25 cellular contexts compared by ENCODE assay signal in the genomic region with DNA sequence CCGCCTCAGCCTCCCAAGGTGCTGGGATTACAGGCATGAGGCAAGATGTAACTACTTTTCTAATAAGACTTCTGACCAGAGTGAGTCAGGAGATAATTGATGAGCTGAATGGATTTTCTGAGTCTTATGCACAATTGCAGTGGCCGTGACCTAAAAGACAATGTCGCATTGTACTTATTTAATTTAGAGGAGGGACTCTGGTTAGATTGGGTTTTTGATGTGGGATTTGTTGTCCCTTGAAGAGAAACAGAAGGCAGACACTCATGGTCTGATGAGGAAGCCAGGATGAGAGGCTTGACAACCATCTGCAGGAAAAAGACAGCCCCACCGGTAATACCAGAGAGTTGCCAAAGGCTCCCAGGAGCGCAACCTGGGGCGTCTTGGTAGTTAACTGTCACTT.
"Had no signal": no experiment of that assay in that cellular context is flagged by ENCODE, and none has a peak within 500 bp of the region (broad histone marks: within the 10 kb centered on the region; RNA-seq: fewer than 3 reads in every experiment).

No MANE protein-coding gene starts in this region.

- H3K9me3 ChIP-seq: esophagus squamous epithelium, mucosa of descending colon, neutrophil, pancreas, suprapubic skin, transverse colon, upper lobe of right lung, uterus had no signal

- H3K4me1 ChIP-seq: pancreas, upper lobe of right lung, uterus had no signal

- H3K4me3 ChIP-seq: esophagus squamous epithelium, mucosa of descending colon, pancreas, smooth muscle cell, suprapubic skin, transverse colon, upper lobe of right lung, uterus had no signal

- H3K27me3 ChIP-seq: esophagus squamous epithelium, neutrophil, pancreas, suprapubic skin, transverse colon, upper lobe of right lung, uterus had no signal

- H3K4me2 ChIP-seq: smooth muscle cell had no signal

- ATAC-seq: effector memory CD8-positive, alpha-beta T cell; mucosa of descending colon; natural killer cell treated with Interleukin-12 subunit alpha and Interleukin-12 subunit beta and Interleukin-15 and Interleukin-18, amount 100 ng/mL, for 72 hours; pancreas; sciatic nerve; stimulated activated naive CD8-positive, alpha-beta T cell treated with anti-CD3 and anti-CD28 coated beads, Interleukin-15, amount 100 ng/mL, for 72 hours; upper lobe of right lung had no signal

- H3K27ac ChIP-seq: esophagus squamous epithelium, neutrophil, pancreas, suprapubic skin, transverse colon, upper lobe of right lung, uterus had no signal

- DNase-seq: cortex of kidney; effector memory CD8-positive, alpha-beta T cell; erythroblast; esophagus squamous epithelium; foreskin melanocyte; hypothalamus; immature natural killer cell; mesenchymal stem cell; mucosa of descending colon; naive B cell; pancreas; stimulated activated CD4-positive, alpha-beta T cell treated with anti-CD3 and anti-CD28 coated beads, Interleukin-12 subunit alpha, Interleukin-12 subunit beta, amount 100 ng/mL, for 4 hours; stimulated activated CD4-positive, alpha-beta T cell treated with anti-CD3 and anti-CD28 coated beads, Interleukin-1b, Interleukin-23, amount 100 ng/mL, for 48 hours; stimulated activated CD4-positive, alpha-beta T cell treated with anti-CD3 and anti-CD28 coated beads, Interleukin-4, amount 100 ng/mL, for 1 hour; stimulated activated CD8-positive, alpha-beta memory T cell treated with anti-CD3 and anti-CD28 coated beads, Interleukin-4, amount 100 ng/mL, for 48 hours; stimulated activated naive CD4-positive, alpha-beta T cell; stimulated activated naive CD8-positive, alpha-beta T cell treated with anti-CD3 and anti-CD28 coated beads, Interleukin-15, amount 100 ng/mL, for 72 hours; transverse colon; upper lobe of right lung; uterus had no signal

- H3K36me3 ChIP-seq: esophagus squamous epithelium, neutrophil, pancreas, transverse colon, upper lobe of right lung, uterus had no signal
